25 cellular contexts compared by ENCODE assay signal in the genomic region with DNA sequence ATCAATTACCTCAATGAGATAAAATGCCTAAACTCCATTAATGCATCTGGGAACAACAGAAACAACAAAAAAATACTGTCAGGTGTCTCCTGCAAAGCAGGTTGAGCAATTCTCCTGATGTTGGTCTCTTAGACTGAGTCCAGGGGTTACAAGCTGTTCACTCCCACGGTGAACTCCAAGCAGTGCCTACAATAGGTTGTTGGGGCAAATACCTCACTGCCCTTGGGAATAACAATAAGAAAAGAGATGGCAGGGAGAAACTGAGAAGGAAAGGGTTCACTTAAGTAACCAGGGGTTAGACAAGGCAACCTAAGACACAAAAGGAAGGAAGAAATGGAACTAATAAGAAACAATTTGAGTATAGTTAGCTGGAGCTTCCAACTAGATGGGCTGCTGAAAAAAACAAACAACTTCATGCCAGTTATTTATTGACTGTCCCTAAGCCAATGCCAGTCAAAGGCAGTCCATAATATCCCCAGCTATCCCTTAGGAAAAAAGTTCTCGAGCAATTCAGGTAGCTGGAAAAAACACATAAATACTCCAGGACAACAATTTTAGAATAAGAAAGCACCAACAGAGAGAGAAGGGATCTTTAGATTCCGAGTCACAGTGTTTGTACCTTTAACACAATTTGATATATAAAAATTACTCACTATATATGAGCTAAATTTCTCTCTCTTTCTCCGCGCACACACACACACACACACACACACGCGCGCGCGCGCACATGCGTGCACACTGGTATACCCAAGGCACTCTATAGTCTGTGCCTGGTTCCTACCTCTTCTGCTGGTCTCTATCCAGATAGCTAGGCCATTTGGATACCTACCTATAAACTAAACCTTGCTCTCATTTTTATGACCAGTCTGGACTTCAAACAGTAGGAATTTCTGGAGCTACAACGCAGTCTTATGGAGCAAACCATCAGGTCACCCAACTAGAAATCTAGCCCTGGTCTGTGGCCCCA.
"Had no signal": no experiment of that assay in that cellular context is flagged by ENCODE, and none has a peak within 500 bp of the region (broad histone marks: within the 10 kb centered on the region; RNA-seq: fewer than 3 reads in every experiment).

No MANE protein-coding gene starts in this region.

- H3K9me3 ChIP-seq: stomach, tibial artery had no signal

- H3K4me3 Mint-ChIP-seq: activated CD4-positive, alpha-beta memory T cell treated with anti-CD3 and anti-CD28 coated beads for 36 hours; activated CD4-positive, alpha-beta T cell treated with anti-CD3 and anti-CD28 coated beads, Interleukin-2, amount 10 ng/mL, durations not matched to agents 24 days and 14 days; activated naive CD4-positive, alpha-beta T cell treated with anti-CD3 and anti-CD28 coated beads, Interleukin-2, amount 10 ng/mL, durations not matched to agents 7 days and 5 days; activated naive CD8-positive, alpha-beta T cell treated with anti-CD3 and anti-CD28 coated beads, Interleukin-2, amount 50 U/mL, for 24 hours; activated T-cell treated with anti-CD3 and anti-CD28 coated beads, Interleukin-2, amount 50 U/mL, for 24 hours; memory B cell; naive thymus-derived CD8-positive, alpha-beta T cell; neural progenitor cell; stimulated activated naive B cell treated with anti-CD40 and anti-IgM and Interleukin-4, amounts not matched to agents 10 μg/mL and 1 μg/mL and 100 μg/mL, for 72 hours had no signal

- H3K9me3 Mint-ChIP-seq: activated CD4-positive, alpha-beta memory T cell treated with anti-CD3 and anti-CD28 coated beads for 36 hours; activated CD4-positive, alpha-beta T cell treated with anti-CD3 and anti-CD28 coated beads, Interleukin-2, amount 10 ng/mL, durations not matched to agents 24 days and 14 days; activated naive CD4-positive, alpha-beta T cell treated with anti-CD3 and anti-CD28 coated beads, Interleukin-2, amount 10 ng/mL, durations not matched to agents 7 days and 5 days; activated naive CD8-positive, alpha-beta T cell treated with anti-CD3 and anti-CD28 coated beads, Interleukin-2, amount 50 U/mL, for 24 hours; activated T-cell treated with anti-CD3 and anti-CD28 coated beads, Interleukin-2, amount 50 U/mL, for 24 hours had no signal

- DNase-seq: activated CD4-positive, alpha-beta memory T cell treated with anti-CD3 and anti-CD28 coated beads for 36 hours; activated CD4-positive, alpha-beta T cell treated with anti-CD3 and anti-CD28 coated beads, Interleukin-2, amount 10 ng/mL, durations not matched to agents 24 days and 14 days; activated CD4-positive, CD25-positive, alpha-beta regulatory T cell treated with anti-CD3 and anti-CD28 coated beads, Interleukin-2, amount 50 U/mL, for 72 hours; activated CD8-positive, alpha-beta memory T cell treated with anti-CD3 and anti-CD28 coated beads, Interleukin-2, amount 50 U/mL, for 4 hours; activated gamma-delta T cell; activated naive CD4-positive, alpha-beta T cell treated with anti-CD3 and anti-CD28 coated beads, Interleukin-2, amount 10 ng/mL, durations not matched to agents 7 days and 5 days; activated naive CD8-positive, alpha-beta T cell treated with anti-CD3 and anti-CD28 coated beads, Interleukin-2, amount 50 U/mL, for 24 hours; activated T-cell treated with anti-CD3 and anti-CD28 coated beads, Interleukin-2, amount 50 U/mL, for 24 hours; dermis blood vessel endothelial cell; effector CD4-positive, alpha-beta T cell; midbrain; naive thymus-derived CD8-positive, alpha-beta T cell; occipital lobe; stimulated activated CD4-positive, alpha-beta T cell treated with anti-CD3 and anti-CD28 coated beads, Interleukin-1b, Interleukin-23, amount 100 ng/mL, for 48 hours; stimulated activated CD4-positive, alpha-beta T cell treated with anti-CD3 and anti-CD28 coated beads, Interleukin-4, amount 100 ng/mL, for 4 hours; stimulated activated CD8-positive, alpha-beta memory T cell treated with anti-CD3 and anti-CD28 coated beads, Interleukin-4, amount 100 ng/mL, for 48 hours; stimulated activated naive B cell treated with anti-CD40 and anti-IgM and Interleukin-4, amounts not matched to agents 10 μg/mL and 1 μg/mL and 100 μg/mL, for 72 hours; stomach; T-helper 2 cell; tibial artery had no signal

- H3K27ac Mint-ChIP-seq: activated CD4-positive, alpha-beta memory T cell treated with anti-CD3 and anti-CD28 coated beads for 36 hours; activated CD4-positive, alpha-beta T cell treated with anti-CD3 and anti-CD28 coated beads, Interleukin-2, amount 10 ng/mL, durations not matched to agents 24 days and 14 days; activated naive CD4-positive, alpha-beta T cell treated with anti-CD3 and anti-CD28 coated beads, Interleukin-2, amount 10 ng/mL, durations not matched to agents 7 days and 5 days; activated naive CD8-positive, alpha-beta T cell treated with anti-CD3 and anti-CD28 coated beads, Interleukin-2, amount 50 U/mL, for 24 hours; activated T-cell treated with anti-CD3 and anti-CD28 coated beads, Interleukin-2, amount 50 U/mL, for 24 hours; memory B cell; neural progenitor cell; stimulated activated naive B cell treated with anti-CD40 and anti-IgM and Interleukin-4, amounts not matched to agents 10 μg/mL and 1 μg/mL and 100 μg/mL, for 72 hours had no signal

- H3K4me1 ChIP-seq: neural progenitor cell, stomach, tibial artery had no signal

- H3K4me3 ChIP-seq: neural progenitor cell, skin epidermis, stomach, tibial artery had no signal

- H3K4me1 Mint-ChIP-seq: activated CD4-positive, alpha-beta T cell treated with anti-CD3 and anti-CD28 coated beads, Interleukin-2, amount 10 ng/mL, durations not matched to agents 24 days and 14 days; activated naive CD4-positive, alpha-beta T cell treated with anti-CD3 and anti-CD28 coated beads, Interleukin-2, amount 10 ng/mL, durations not matched to agents 7 days and 5 days; activated naive CD8-positive, alpha-beta T cell treated with anti-CD3 and anti-CD28 coated beads, Interleukin-2, amount 50 U/mL, for 24 hours; memory B cell; neural progenitor cell; stimulated activated naive B cell treated with anti-CD40 and anti-IgM and Interleukin-4, amounts not matched to agents 10 μg/mL and 1 μg/mL and 100 μg/mL, for 72 hours had no signal

- H3K27ac ChIP-seq: neural progenitor cell, skin epidermis, stomach, tibial artery had no signal

- H3K27me3 ChIP-seq: neural progenitor cell, stomach, tibial artery had no signal

- H3K36me3 Mint-ChIP-seq: activated CD4-positive, alpha-beta memory T cell treated with anti-CD3 and anti-CD28 coated beads for 36 hours; activated naive CD4-positive, alpha-beta T cell treated with anti-CD3 and anti-CD28 coated beads, Interleukin-2, amount 10 ng/mL, durations not matched to agents 7 days and 5 days; memory B cell; naive thymus-derived CD8-positive, alpha-beta T cell; neural progenitor cell; stimulated activated naive B cell treated with anti-CD40 and anti-IgM and Interleukin-4, amounts not matched to agents 10 μg/mL and 1 μg/mL and 100 μg/mL, for 72 hours had no signal

- H3K9ac ChIP-seq: neural progenitor cell had no signal

- H3K36me3 ChIP-seq: neural progenitor cell, stomach, tibial artery had no signal

- ATAC-seq: activated naive CD8-positive, alpha-beta T cell treated with anti-CD3 and anti-CD28 coated beads, Interleukin-2, amount 50 U/mL, for 24 hours; naive thymus-derived CD8-positive, alpha-beta T cell; sciatic nerve; SK-N-SH treated with all-trans-retinoic acid at 6 μM for 48 hours; stimulated activated naive B cell treated with anti-CD40 and anti-IgM and Interleukin-4, amounts not matched to agents 10 μg/mL and 1 μg/mL and 100 μg/mL, for 72 hours had no signal
